22 cellular contexts compared by ENCODE assay signal in the genomic region with DNA sequence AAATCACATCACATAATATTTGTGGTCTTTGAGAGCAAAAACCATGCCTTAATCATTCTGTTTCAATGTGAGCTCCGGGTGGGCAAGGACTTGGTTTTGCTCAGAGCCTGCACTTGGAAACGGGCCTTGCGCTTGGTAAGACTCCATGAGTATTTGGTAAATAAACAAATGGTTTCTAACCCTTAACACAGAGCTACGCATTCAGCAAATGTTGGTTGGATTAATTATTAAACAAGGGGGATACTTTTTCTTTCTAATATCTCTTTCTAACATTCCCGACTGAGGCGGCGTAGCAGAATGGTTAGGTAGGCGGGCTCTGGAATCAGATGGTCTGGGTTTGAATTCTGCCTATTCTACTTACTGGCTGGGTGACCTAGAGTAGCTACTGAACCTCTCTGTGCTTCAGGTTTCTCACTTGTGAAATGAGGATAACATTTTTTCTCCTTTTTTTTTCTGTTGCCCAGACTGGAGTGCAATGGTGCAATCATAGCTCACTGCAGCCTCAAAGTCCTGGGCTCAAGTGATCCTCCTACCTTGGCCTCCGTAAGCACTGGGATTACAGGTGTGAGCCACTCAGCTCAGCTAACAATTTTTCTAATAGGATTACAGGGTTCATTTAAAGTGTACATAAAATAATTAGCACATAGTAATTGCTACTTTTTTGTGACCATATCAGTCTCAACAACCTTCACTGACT. TPM values are rescaled to one million over a fixed set of nuclear protein-coding genes. Genes with fewer than 3 reads are reported as not detected.
"Had no signal": no experiment of that assay in that cellular context is flagged by ENCODE, and none has a peak within 500 bp of the region (broad histone marks: within the 10 kb centered on the region; RNA-seq: fewer than 3 reads in every experiment).

No MANE protein-coding gene starts in this region.

- H3K9me3 Mint-ChIP-seq: activated CD4-positive, alpha-beta memory T cell treated with anti-CD3 and anti-CD28 coated beads for 36 hours; activated naive CD8-positive, alpha-beta T cell treated with anti-CD3 and anti-CD28 coated beads for 36 hours; effector memory CD8-positive, alpha-beta T cell; naive thymus-derived CD8-positive, alpha-beta T cell; stimulated activated naive CD8-positive, alpha-beta T cell treated with anti-CD3 and anti-CD28 coated beads, Interleukin-15, Interleukin-2, amounts not matched to agents 100 ng/mL and 50 ng/mL, for 24 hours; T-cell; WTC11 had no signal

- H2AFZ ChIP-seq: parathyroid adenoma had no signal

- H3K27me3 Mint-ChIP-seq: activated CD4-positive, alpha-beta T cell treated with anti-CD3 and anti-CD28 coated beads for 36 hours had no signal

- H3K27ac Mint-ChIP-seq: activated CD4-positive, alpha-beta memory T cell treated with anti-CD3 and anti-CD28 coated beads for 36 hours; activated CD4-positive, alpha-beta T cell treated with anti-CD3 and anti-CD28 coated beads for 36 hours; activated naive CD8-positive, alpha-beta T cell treated with anti-CD3 and anti-CD28 coated beads for 36 hours; effector memory CD8-positive, alpha-beta T cell; stimulated activated naive CD8-positive, alpha-beta T cell treated with anti-CD3 and anti-CD28 coated beads, Interleukin-15, Interleukin-2, amounts not matched to agents 100 ng/mL and 50 ng/mL, for 24 hours; T-cell; WTC11 had no signal

- ATAC-seq: activated CD4-positive, alpha-beta T cell treated with anti-CD3 and anti-CD28 coated beads for 36 hours; effector memory CD8-positive, alpha-beta T cell; naive thymus-derived CD8-positive, alpha-beta T cell; T-cell; WTC11 had no signal

- H3K4me3 ChIP-seq: tibial nerve, uterus had no signal

- H3K4me1 ChIP-seq: uterus had no signal

- H3K27ac ChIP-seq: neutrophil, parathyroid adenoma, uterus had no signal

- H3K36me3 Mint-ChIP-seq: activated CD4-positive, alpha-beta memory T cell treated with anti-CD3 and anti-CD28 coated beads for 36 hours; activated naive CD8-positive, alpha-beta T cell treated with anti-CD3 and anti-CD28 coated beads for 36 hours; naive thymus-derived CD8-positive, alpha-beta T cell; T-cell; WTC11 had no signal

- H3K36me3 ChIP-seq: neutrophil, tibial nerve, uterus had no signal

- H3K4me3 Mint-ChIP-seq: activated CD4-positive, alpha-beta memory T cell treated with anti-CD3 and anti-CD28 coated beads for 36 hours; activated CD4-positive, alpha-beta T cell treated with anti-CD3 and anti-CD28 coated beads for 36 hours; activated naive CD8-positive, alpha-beta T cell treated with anti-CD3 and anti-CD28 coated beads for 36 hours; effector memory CD8-positive, alpha-beta T cell; stimulated activated naive CD8-positive, alpha-beta T cell treated with anti-CD3 and anti-CD28 coated beads, Interleukin-15, Interleukin-2, amounts not matched to agents 100 ng/mL and 50 ng/mL, for 24 hours; T-cell; WTC11 had no signal

- DNase-seq: activated CD4-positive, alpha-beta memory T cell treated with anti-CD3 and anti-CD28 coated beads for 36 hours; activated CD4-positive, alpha-beta T cell treated with anti-CD3 and anti-CD28 coated beads for 36 hours; activated naive CD4-positive, alpha-beta T cell; activated naive CD8-positive, alpha-beta T cell treated with anti-CD3 and anti-CD28 coated beads for 36 hours; activated T-cell treated with anti-CD3 and anti-CD28 coated beads for 4 hours; amniotic stem cell; caudate nucleus; effector memory CD8-positive, alpha-beta T cell; foreskin fibroblast; kidney; naive thymus-derived CD8-positive, alpha-beta T cell; stimulated activated CD4-positive, alpha-beta T cell treated with anti-CD3 and anti-CD28 coated beads, Interleukin-15, amount 100 ng/mL, for 24 hours; stimulated activated CD4-positive, alpha-beta T cell treated with anti-CD3 and anti-CD28 coated beads, Interleukin-2, amount 100 ng/mL, for 48 hours; T-cell; uterus had no signal

- H3K9me3 ChIP-seq: neutrophil, tibial nerve, uterus had no signal

- H3K9ac ChIP-seq: parathyroid adenoma had no signal

RNA-seq across cellular contexts. Expression of gene FAM83F, which starts 3.4 kb away (rescaled TPM):
- total RNA-seq: dermis microvascular lymphatic vessel endothelial cell had no signal

RNA-seq across cellular contexts. Expression of gene TMA7B, which starts 31.1 kb away (rescaled TPM):
- total RNA-seq: dermis microvascular lymphatic vessel endothelial cell, mesenteric fat pad, tibial nerve, uterus, WTC11 had no signal
